Comparison of ENCODE assay signal across 2 cellular contexts in the genomic region with DNA sequence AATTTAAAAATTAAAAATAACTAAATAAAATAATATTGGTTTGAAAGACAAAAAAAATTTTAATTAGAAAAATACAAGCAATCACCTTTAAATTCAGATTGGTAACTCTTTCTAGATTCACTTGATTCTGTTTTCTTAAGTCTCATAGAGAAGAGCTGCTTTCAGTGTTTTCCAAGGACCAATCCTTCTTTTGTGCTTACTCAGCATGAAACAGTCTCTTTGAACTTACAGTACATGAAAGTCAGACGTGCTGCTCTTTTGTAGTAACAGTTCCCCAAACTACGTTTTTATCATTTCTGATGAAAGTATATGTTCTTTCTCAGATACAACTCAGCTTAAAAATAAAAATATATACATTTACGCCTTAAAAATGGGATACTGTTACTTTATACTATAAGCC.
TF ChIP-seq lines count a peak whose summit lies in the region.

No MANE protein-coding gene starts in this region.

TF ChIP-seq in A549, 52 proteins besides CTCF, POLR2A, EP300 and RAD21 (continued from another document):
- TF ChIP-seq, protein P1, sequence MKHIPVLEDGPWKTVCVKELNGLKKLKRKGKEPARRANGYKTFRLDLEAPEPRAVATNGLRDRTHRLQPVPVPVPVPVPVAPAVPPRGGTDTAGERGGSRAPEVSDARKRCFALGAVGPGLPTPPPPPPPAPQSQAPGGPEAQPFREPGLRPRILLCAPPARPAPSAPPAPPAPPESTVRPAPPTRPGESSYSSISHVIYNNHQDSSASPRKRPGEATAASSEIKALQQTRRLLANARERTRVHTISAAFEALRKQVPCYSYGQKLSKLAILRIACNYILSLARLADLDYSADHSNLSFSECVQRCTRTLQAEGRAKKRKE (CRISPR knock-in tag; IDR thresholded peaks at IDR 0.05; ENCODE audit: low read depth): no peak
- TF ChIP-seq NPAS2 (CRISPR knock-in tag; IDR thresholded peaks at IDR 0.05; ENCODE audit: borderline replicate concordance) (no peak), ZC3H11A (IDR thresholded peaks at IDR 0.05) (no peak), BHLHE40 (IDR thresholded peaks at IDR 0.05; ENCODE audit: low read depth, low read length) (no peak), RARB (CRISPR knock-in tag; IDR thresholded peaks at IDR 0.05) (no peak), MAFK (IDR thresholded peaks at IDR 0.05; ENCODE audit: partially characterized antibody) (peak; percentile 96), CBX8 (IDR thresholded peaks at IDR 0.05) (no peak)

TF ChIP-seq in HCT116, 20 proteins besides CTCF, POLR2A, EP300 and RAD21 (continued from another document):
- TF ChIP-seq ZNF274 (IDR thresholded peaks at IDR 0.05; ENCODE audit: low read depth, low read length) (no peak), YY1 (IDR thresholded peaks at IDR 0.05; ENCODE audit: extremely low read depth, insufficient replicate concordance, low read depth, low read length) (no peak), SIN3A (IDR thresholded peaks at IDR 0.05; ENCODE audit: low read depth) (no peak), ELF1 (IDR thresholded peaks at IDR 0.05; ENCODE audit: borderline replicate concordance, low read depth) (no peak), JUND (IDR thresholded peaks at IDR 0.05) (no peak), EZH2phosphoT487 (IDR thresholded peaks at IDR 0.05; ENCODE audit: borderline replicate concordance) (no peak), CBX3 (IDR thresholded peaks at IDR 0.05; ENCODE audit: low read depth) (no peak), EZH2 (IDR thresholded peaks at IDR 0.05) (no peak), FOSL1 (IDR thresholded peaks at IDR 0.05; ENCODE audit: low read depth) (no peak), CEBPB (IDR thresholded peaks at IDR 0.05; ENCODE audit: low read depth) (no peak), ZFX (IDR thresholded peaks at IDR 0.05) (no peak), SRF (IDR thresholded peaks at IDR 0.05; ENCODE audit: low read depth) (no peak), SP1 (IDR thresholded peaks at IDR 0.05; ENCODE audit: low read depth) (no peak), EGR1 (IDR thresholded peaks at IDR 0.05; ENCODE audit: low read depth) (no peak)
- TF ChIP-seq, protein P2, sequence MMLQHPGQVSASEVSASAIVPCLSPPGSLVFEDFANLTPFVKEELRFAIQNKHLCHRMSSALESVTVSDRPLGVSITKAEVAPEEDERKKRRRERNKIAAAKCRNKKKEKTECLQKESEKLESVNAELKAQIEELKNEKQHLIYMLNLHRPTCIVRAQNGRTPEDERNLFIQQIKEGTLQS (IDR thresholded peaks at IDR 0.05): no peak
- TF ChIP-seq, protein P3, sequence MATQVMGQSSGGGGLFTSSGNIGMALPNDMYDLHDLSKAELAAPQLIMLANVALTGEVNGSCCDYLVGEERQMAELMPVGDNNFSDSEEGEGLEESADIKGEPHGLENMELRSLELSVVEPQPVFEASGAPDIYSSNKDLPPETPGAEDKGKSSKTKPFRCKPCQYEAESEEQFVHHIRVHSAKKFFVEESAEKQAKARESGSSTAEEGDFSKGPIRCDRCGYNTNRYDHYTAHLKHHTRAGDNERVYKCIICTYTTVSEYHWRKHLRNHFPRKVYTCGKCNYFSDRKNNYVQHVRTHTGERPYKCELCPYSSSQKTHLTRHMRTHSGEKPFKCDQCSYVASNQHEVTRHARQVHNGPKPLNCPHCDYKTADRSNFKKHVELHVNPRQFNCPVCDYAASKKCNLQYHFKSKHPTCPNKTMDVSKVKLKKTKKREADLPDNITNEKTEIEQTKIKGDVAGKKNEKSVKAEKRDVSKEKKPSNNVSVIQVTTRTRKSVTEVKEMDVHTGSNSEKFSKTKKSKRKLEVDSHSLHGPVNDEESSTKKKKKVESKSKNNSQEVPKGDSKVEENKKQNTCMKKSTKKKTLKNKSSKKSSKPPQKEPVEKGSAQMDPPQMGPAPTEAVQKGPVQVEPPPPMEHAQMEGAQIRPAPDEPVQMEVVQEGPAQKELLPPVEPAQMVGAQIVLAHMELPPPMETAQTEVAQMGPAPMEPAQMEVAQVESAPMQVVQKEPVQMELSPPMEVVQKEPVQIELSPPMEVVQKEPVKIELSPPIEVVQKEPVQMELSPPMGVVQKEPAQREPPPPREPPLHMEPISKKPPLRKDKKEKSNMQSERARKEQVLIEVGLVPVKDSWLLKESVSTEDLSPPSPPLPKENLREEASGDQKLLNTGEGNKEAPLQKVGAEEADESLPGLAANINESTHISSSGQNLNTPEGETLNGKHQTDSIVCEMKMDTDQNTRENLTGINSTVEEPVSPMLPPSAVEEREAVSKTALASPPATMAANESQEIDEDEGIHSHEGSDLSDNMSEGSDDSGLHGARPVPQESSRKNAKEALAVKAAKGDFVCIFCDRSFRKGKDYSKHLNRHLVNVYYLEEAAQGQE (IDR thresholded peaks at IDR 0.05; ENCODE audit: low read depth): no peak
- TF ChIP-seq, protein P4, sequence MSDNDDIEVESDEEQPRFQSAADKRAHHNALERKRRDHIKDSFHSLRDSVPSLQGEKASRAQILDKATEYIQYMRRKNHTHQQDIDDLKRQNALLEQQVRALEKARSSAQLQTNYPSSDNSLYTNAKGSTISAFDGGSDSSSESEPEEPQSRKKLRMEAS (IDR thresholded peaks at IDR 0.05): no peak
- TF ChIP-seq, protein P5, sequence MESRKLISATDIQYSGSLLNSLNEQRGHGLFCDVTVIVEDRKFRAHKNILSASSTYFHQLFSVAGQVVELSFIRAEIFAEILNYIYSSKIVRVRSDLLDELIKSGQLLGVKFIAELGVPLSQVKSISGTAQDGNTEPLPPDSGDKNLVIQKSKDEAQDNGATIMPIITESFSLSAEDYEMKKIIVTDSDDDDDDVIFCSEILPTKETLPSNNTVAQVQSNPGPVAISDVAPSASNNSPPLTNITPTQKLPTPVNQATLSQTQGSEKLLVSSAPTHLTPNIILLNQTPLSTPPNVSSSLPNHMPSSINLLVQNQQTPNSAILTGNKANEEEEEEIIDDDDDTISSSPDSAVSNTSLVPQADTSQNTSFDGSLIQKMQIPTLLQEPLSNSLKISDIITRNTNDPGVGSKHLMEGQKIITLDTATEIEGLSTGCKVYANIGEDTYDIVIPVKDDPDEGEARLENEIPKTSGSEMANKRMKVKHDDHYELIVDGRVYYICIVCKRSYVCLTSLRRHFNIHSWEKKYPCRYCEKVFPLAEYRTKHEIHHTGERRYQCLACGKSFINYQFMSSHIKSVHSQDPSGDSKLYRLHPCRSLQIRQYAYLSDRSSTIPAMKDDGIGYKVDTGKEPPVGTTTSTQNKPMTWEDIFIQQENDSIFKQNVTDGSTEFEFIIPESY (IDR thresholded peaks at IDR 0.05; ENCODE audit: extremely low read depth, insufficient replicate concordance, low read length): no peak
